11 cellular contexts compared by ENCODE assay signal in the genomic region with DNA sequence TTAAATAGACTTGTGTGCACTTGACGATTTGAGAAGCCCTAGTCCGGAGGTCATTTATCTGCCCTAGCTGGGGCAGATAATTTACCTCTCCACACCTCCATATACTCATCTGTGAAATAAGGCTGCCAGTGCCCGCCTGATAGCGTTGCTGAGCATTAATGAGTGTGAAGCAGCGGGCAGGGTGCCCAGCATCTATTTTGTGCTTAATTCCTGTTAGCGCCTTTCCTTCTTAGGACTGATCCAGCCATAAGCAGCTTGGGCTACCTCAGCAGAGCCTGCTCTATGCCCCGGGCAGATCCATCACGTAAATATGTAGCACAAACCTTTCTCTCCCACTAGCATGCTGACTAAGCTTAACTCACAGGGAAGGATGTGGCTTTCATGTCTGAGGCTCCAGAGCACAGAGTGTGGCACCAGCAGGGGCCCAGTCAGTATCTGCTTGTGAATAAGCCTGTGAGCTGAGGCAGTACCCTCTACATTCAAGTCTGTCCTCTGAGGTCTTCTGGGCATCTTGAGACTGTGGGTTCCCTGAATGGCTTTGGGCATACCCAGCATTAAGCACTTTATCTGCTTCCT.
A peak's percentile ranks its signal among the peaks of the same experiment; 100 is the strongest.
DNase-seq lines count a peak whose midpoint lies in the region; ATAC-seq and TF ChIP-seq lines count a peak whose summit lies in the region.
"Had no signal": no experiment of that assay in that cellular context is flagged by ENCODE, and none has a peak within 500 bp of the region (broad histone marks: within the 10 kb centered on the region; RNA-seq: fewer than 3 reads in every experiment).

No MANE protein-coding gene starts in this region.

- no peak overlapping the region for H3K27ac Mint-ChIP-seq in activated naive CD8-positive, alpha-beta T cell
- no peak overlapping the region for H3K27ac Mint-ChIP-seq in nephron progenitor cell

- H3K36me3 Mint-ChIP-seq in activated naive CD8-positive, alpha-beta T cell: no peaks in the 10 kb centered on the region
- no peaks in the 10 kb centered on the region for H3K36me3 Mint-ChIP-seq in nephron progenitor cell (ENCODE audit: low read depth)
- H3K36me3 Mint-ChIP-seq: IgD-negative memory B cell had no signal

- H3K4me1 Mint-ChIP-seq in activated naive CD8-positive, alpha-beta T cell (ENCODE audit: low read depth): peaks cover 35% of the 10 kb centered on the region
- H3K4me1 Mint-ChIP-seq in nephron progenitor cell: peaks cover 37% of the 10 kb centered on the region

- peaks cover 11% of the 10 kb centered on the region for H3K27me3 Mint-ChIP-seq in activated naive CD8-positive, alpha-beta T cell
- peaks cover 70% of the 10 kb centered on the region for H3K27me3 Mint-ChIP-seq in nephron progenitor cell (ENCODE audit: low read depth, poor library complexity)

- no peak for TF ChIP-seq CTCF in nephron progenitor cell (IDR thresholded peaks at IDR 0.05)

- H3K4me3 ChIP-seq in HUES6 (ENCODE audit: low read depth, low read length): peak overlapping the region; percentile 65

- H3K9me3 ChIP-seq in HUES6 (ENCODE audit: control insufficient read depth, insufficient read depth, low read depth, low read length): no peaks in the 10 kb centered on the region

- ATAC-seq in HG03097 (IDR thresholded peaks at IDR 0.05; ENCODE audit: low FRiP score, unreplicated experiment) (no peak), GM18858 (IDR thresholded peaks at IDR 0.05; ENCODE audit: unreplicated experiment) (no peak)

- peak overlapping the region; percentile 72 for H3K9ac ChIP-seq in HUES6 (ENCODE audit: low read length)

- DNase-seq in NCI-H146 (lab: John Stamatoyannopoulos, UW) (peak; percentile 24), NCI-H146 treated with DMSO at 0.1 percent for 48 hours (lab: John Stamatoyannopoulos, UW; ENCODE audit: unreplicated experiment) (no peak), nephron progenitor cell (no peak), NCI-H510A treated with DMSO at 0.1 percent for 48 hours (lab: John Stamatoyannopoulos, UW) (no peak)
- DNase-seq: activated CD4-positive, CD25-positive, alpha-beta regulatory T cell treated with anti-CD3 and anti-CD28 coated beads, Interleukin-2, amount 50 U/mL, for 72 hours; SHP77 treated with DMSO at 0.1 percent for 48 hours had no signal

- no peaks in the 10 kb centered on the region for H3K36me3 ChIP-seq in HUES6 (ENCODE audit: control insufficient read depth, insufficient read depth, low read length)

- peaks cover 48% of the 10 kb centered on the region for H3K27me3 ChIP-seq in HUES6 (ENCODE audit: control insufficient read depth, insufficient read depth, low read length)

- H3K27ac ChIP-seq in HUES6 (ENCODE audit: low read depth, low read length): no peak overlapping the region

- H3K4me3 Mint-ChIP-seq in activated naive CD8-positive, alpha-beta T cell: peak overlapping the region; percentile 85
- peak overlapping the region; percentile 87 for H3K4me3 Mint-ChIP-seq in nephron progenitor cell

- no peaks in the 10 kb centered on the region for H3K9me3 Mint-ChIP-seq in activated naive CD8-positive, alpha-beta T cell (ENCODE audit: low read depth)
- no peaks in the 10 kb centered on the region for H3K9me3 Mint-ChIP-seq in nephron progenitor cell
- H3K9me3 Mint-ChIP-seq: IgD-negative memory B cell had no signal

- peaks cover 25% of the 10 kb centered on the region for H3K4me1 ChIP-seq in HUES6 (ENCODE audit: control insufficient read depth, insufficient read depth, low read length)
